16 cellular contexts compared by ENCODE assay signal in genomic region chr15:99366013-99366412, GRCh38.
A peak's percentile ranks its signal among the peaks of the same experiment; 100 is the strongest.
DNase-seq lines count a peak whose midpoint lies in the region; ATAC-seq, FAIRE-seq and TF ChIP-seq lines count a peak whose summit lies in the region.
"Had no signal": no experiment of that assay in that cellular context is flagged by ENCODE, and none has a peak within 500 bp of the region (broad histone marks: within the 10 kb centered on the region; RNA-seq: fewer than 3 reads in every experiment).

No MANE protein-coding gene starts in this region.

- no peaks in the 10 kb centered on the region for H3K23me2 ChIP-seq in H1 (ENCODE audit: low read depth, low read length)

- H2AK5ac ChIP-seq in H1 (ENCODE audit: low read depth, low read length) = no peak overlapping the region

- ATAC-seq in HG03457 (IDR thresholded peaks at IDR 0.05; ENCODE audit: unreplicated experiment) (no peak), GM21717 (IDR thresholded peaks at IDR 0.05; ENCODE audit: unreplicated experiment) (no peak), HG03520 (IDR thresholded peaks at IDR 0.05; ENCODE audit: unreplicated experiment) (no peak)
- ATAC-seq: A549, HepG2 had no signal

- WGBS in H1 (ENCODE audit: extremely low coverage in 1 of 2, insufficient coverage in 1 of 2, insufficient read length in 1 of 2, insufficient replicate concordance in 2 of 2, low coverage in 1 of 2, low lambda C conversion rate in 2 of 2, missing lambda C conversion rate in 1 of 2), 2 experiments = 93% methylated on average over 1 of the region's 1 CpG; no CpG with 5 or more reads in 1 of the 2 experiments

- H4K91ac ChIP-seq in H1 (replicated peaks; ENCODE audit: insufficient read length, low read length) = no peak overlapping the region

- H3K36me3 ChIP-seq in Loucy (ENCODE audit: insufficient read depth, low read length) = 0 out of 2 replicates have a peak, but pooled peaks cover 3% of the 10 kb centered on the region
- H3K36me3 ChIP-seq in H1 (ENCODE audit: control insufficient read depth in 2 of 4, insufficient read depth in 4 of 4, low read length in 3 of 4) = peaks cover 0 to 3% (median 0%) of the 10 kb centered on the region in 4 experiments; a peak in 1 of 8 replicates
- H3K36me3 ChIP-seq: HAP-1 had no signal

- H3K23ac ChIP-seq in H1 (ENCODE audit: insufficient read length) = peak overlapping the region; percentile 54

- POLR2A ChIA-PET in H1 (lab: Charles Lee; ENCODE audit: partially characterized antibody) = no interaction called here

- H4K8ac ChIP-seq in H1 (ENCODE audit: extremely low read depth, insufficient read depth, low read length) = no peak overlapping the region

- no peak for TF ChIP-seq RAD21 in H1 (IDR thresholded peaks at IDR 0.05 in 1 of 2, conservative IDR thresholded peaks at IDR 0.05 in 1 of 2; ENCODE audit: low read depth in 2 of 2, low read length in 2 of 2)

- no peaks in the 10 kb centered on the region for H3K79me1 ChIP-seq in H1 (ENCODE audit: low read depth, low read length)

- H3K9me3 ChIP-seq in Loucy (ENCODE audit: insufficient read depth, low read depth, low read length) (peaks cover 34% of the 10 kb centered on the region; the same call in 1 of the 2 replicates), H1 (ENCODE audit: insufficient read depth in 2 of 2, low read depth in 1 of 2, low read length in 1 of 2) (peaks cover 3 to 13% of the 10 kb centered on the region in 2 experiments; a peak in 1 of 4 replicates)
- H3K9me3 ChIP-seq: A549, Caco-2, HAP-1 had no signal

- H3K4me1 ChIP-seq in Loucy (ENCODE audit: insufficient read depth, low read length, poor library complexity, severe bottlenecking) (peaks cover 36% of the 10 kb centered on the region), H1 (replicated peaks in 1 of 4; ENCODE audit: control insufficient read depth in 3 of 4, insufficient read depth in 4 of 4, low read length in 3 of 4) (no peaks in the 10 kb centered on the region; a peak in 2 of 7 replicates)
- H3K4me1 ChIP-seq: A549, Caco-2, HAP-1 had no signal

- no peak overlapping the region for H3K18ac ChIP-seq in H1 (ENCODE audit: extremely low read depth, low read length)

- no peak overlapping the region for H2BK20ac ChIP-seq in H1 (ENCODE audit: low read length)

- no peak overlapping the region for H2BK12ac ChIP-seq in H1 (ENCODE audit: low read depth, low read length)

- H3K4me2 ChIP-seq in Loucy (ENCODE audit: low read depth, low read length, poor library complexity, severe bottlenecking) = peak overlapping the region; percentile 65
- H3K4me2 ChIP-seq in H1 (ENCODE audit: insufficient read depth in 1 of 2, low read depth in 2 of 2, low read length in 2 of 2) = no peak overlapping the region
- H3K4me2 ChIP-seq: A549 had no signal

- H3K79me2 ChIP-seq in Loucy (ENCODE audit: insufficient read depth, low read length) = no peaks in the 10 kb centered on the region
- H3K79me2 ChIP-seq in H1 (ENCODE audit: control insufficient read depth in 1 of 2, insufficient read depth in 2 of 2, low read length in 2 of 2) = no peaks in the 10 kb centered on the region

- no peak overlapping the region for H3K27ac ChIP-seq in H1 (ENCODE audit: low read depth, low read length)
- H3K27ac ChIP-seq: A549, C4-2B had no signal

- no peak overlapping the region for H2BK15ac ChIP-seq in H1 (ENCODE audit: low read length)

- H4K5ac ChIP-seq in H1 (ENCODE audit: insufficient read length, low read depth, low read length) = no peak overlapping the region

- DNase-seq in GM12892 (ENCODE audit: insufficient read length) = no peak
- no peak for DNase-seq in H1 (ENCODE audit: low read depth in 1 of 2, low spot score in 2 of 2)
- DNase-seq: AML-193; Caco-2; CD4-positive, alpha-beta T cell; GOT3 had no signal

- CTCF ChIA-PET in H1 (lab: Charles Lee; ENCODE audit: partially characterized antibody) = interaction anchor here (1.2 kb wide), 1 partner anchor 22 kb away, joined by 3 read pairs; no protein-coding TSS in a partner anchor

- TF ChIP-seq EP300 in H1 (IDR thresholded peaks at IDR 0.05; ENCODE audit: borderline replicate concordance in 1 of 2, low read depth in 2 of 2, low read length in 2 of 2) = no peak

- H3K56ac ChIP-seq in H1 (replicated peaks; ENCODE audit: insufficient read length, low read depth, low read length) = no peak overlapping the region

- no peaks in the 10 kb centered on the region for H3K9me2 ChIP-seq in Loucy (replicated peaks; ENCODE audit: low read depth, low read length)

- TF ChIP-seq CTCF in Loucy (conservative IDR thresholded peaks at IDR 0.05; ENCODE audit: low read length) = no peak
- TF ChIP-seq CTCF in H1 (IDR thresholded peaks at IDR 0.05; ENCODE audit: control extremely low read depth in 1 of 3, insufficient read depth in 1 of 3, low read depth in 1 of 3, low read length in 3 of 3) = no peak

- H3F3A ChIP-seq in Loucy (ENCODE audit: low read depth) = peaks cover 5% of the 10 kb centered on the region; the same call in 1 of the 2 replicates

- H2AFZ ChIP-seq in Loucy (ENCODE audit: low read length) = no peak overlapping the region
- no peak overlapping the region for H2AFZ ChIP-seq in H1 (ENCODE audit: low read length)

- TF ChIP-seq POLR2A in GM12892 (IDR thresholded peaks at IDR 0.05; ENCODE audit: low read depth, low read length) (no peak), H1 (IDR thresholded peaks at IDR 0.05; ENCODE audit: control extremely low read depth in 1 of 2, low read depth in 2 of 2, low read length in 2 of 2) (no peak)

- FAIRE-seq in GM12892 (lab: Jason Lieb, UNC) (peak; percentile 61), H1 (lab: Jason Lieb, UNC) (no peak)
- FAIRE-seq: D721Med, HepG2 had no signal

- no peak overlapping the region for H3K4ac ChIP-seq in H1 (replicated peaks; ENCODE audit: insufficient read length, low read depth, low read length)

- no peak overlapping the region for H3K14ac ChIP-seq in H1 (ENCODE audit: insufficient read length)

- peak overlapping the region; percentile 29; the same call in 1 of the 2 replicates for H3K4me3 ChIP-seq in GM08714 (ENCODE audit: low read length)
- H3K4me3 ChIP-seq in Loucy (ENCODE audit: low read length, poor library complexity, severe bottlenecking) = peak overlapping the region; percentile 48
- no peak overlapping the region for H3K4me3 ChIP-seq in H1 (ENCODE audit: extremely low read depth in 1 of 4, insufficient read depth in 2 of 4, low read depth in 3 of 4, low read length in 4 of 4)
- H3K4me3 ChIP-seq: A549, HAP-1 had no signal

- H3K27me3 ChIP-seq in Loucy (ENCODE audit: insufficient read depth, low read length, poor library complexity, severe bottlenecking) (no peaks in the 10 kb centered on the region), H1 (replicated peaks in 1 of 4; ENCODE audit: control insufficient read depth in 3 of 4, extremely low read depth in 1 of 4, insufficient read depth in 3 of 4, low read length in 3 of 4) (no peaks in the 10 kb centered on the region)

- H2BK5ac ChIP-seq in H1 (ENCODE audit: low read depth, low read length) = no peak overlapping the region

- no peaks in the 10 kb centered on the region for H4K20me1 ChIP-seq in Loucy (ENCODE audit: insufficient read depth, low read length, poor library complexity, severe bottlenecking)
- no peaks in the 10 kb centered on the region for H4K20me1 ChIP-seq in H1 (replicated peaks in 1 of 2; ENCODE audit: control insufficient read depth in 1 of 2, insufficient read depth in 2 of 2, low read length in 2 of 2)

- H3K9ac ChIP-seq in Loucy (ENCODE audit: low read depth, low read length, poor library complexity, severe bottlenecking) (peak overlapping the region; percentile 17), H1 (replicated peaks in 1 of 4; ENCODE audit: extremely low read depth in 1 of 4, low read depth in 3 of 4, low read length in 3 of 4) (no peak overlapping the region)

- no peak overlapping the region for H2BK120ac ChIP-seq in H1 (replicated peaks; ENCODE audit: low read depth, low read length)

TF ChIP-seq in H1, 55 proteins besides CTCF, POLR2A, EP300 and RAD21:
- no peak for TF ChIP-seq CEBPB (IDR thresholded peaks at IDR 0.05; ENCODE audit: low read depth, low read length)
- no peak for TF ChIP-seq ZNF274 (IDR thresholded peaks at IDR 0.05; ENCODE audit: borderline replicate concordance, extremely low read depth, low read length)
- no peak for TF ChIP-seq BACH1 (IDR thresholded peaks at IDR 0.05; ENCODE audit: low read length)
- TF ChIP-seq PHF8 (conservative IDR thresholded peaks at IDR 0.05; ENCODE audit: low read depth, low read length) = no peak
- TF ChIP-seq JUND (IDR thresholded peaks at IDR 0.05; ENCODE audit: low read length) = no peak
- no peak for TF ChIP-seq NANOG (IDR thresholded peaks at IDR 0.05; ENCODE audit: insufficient read depth, low read depth, low read length, poor library complexity, severe bottlenecking)

Comparison
In these comparisons a context has a peak if more than half of its experiments do, and no peak if none do; other contexts are left out.
1. H3K4me3 ChIP-seq: peak in GM08714 (single experiment) and Loucy (single experiment); none in H1 (0 of 4).